9 cellular contexts compared by ENCODE assay signal in the genomic region with DNA sequence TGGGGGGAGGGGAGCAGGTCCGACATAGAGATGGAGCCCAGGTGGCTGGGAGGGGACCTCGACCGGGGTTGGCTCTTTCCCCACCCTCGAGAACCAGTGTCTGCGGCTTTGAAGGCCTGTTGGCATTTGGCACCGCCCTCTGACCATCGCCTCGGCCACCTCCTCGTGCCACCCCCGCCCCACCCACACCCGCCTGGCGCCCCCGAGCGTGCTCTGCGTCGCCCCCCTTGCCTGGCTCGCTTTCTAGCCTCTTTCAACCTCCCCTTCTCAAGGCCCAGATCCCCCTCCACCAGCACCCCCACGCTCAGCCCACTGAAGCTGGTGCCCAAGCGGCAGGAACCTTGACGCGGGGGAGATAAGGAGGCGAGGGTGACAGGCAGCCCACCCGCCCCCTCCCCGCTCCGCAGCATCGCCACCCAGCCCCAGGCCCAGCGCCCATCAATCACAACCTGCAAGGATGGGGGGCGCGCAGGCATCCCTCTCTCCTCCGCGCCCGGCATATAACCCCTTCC. TPM values are rescaled to one million over a fixed set of nuclear protein-coding genes. Genes with fewer than 3 reads are reported as not detected.
DNase-seq lines count a peak whose midpoint lies in the region; ATAC-seq and TF ChIP-seq lines count a peak whose summit lies in the region.
"Had no signal": no experiment of that assay in that cellular context is flagged by ENCODE, and none has a peak within 500 bp of the region (broad histone marks: within the 10 kb centered on the region; RNA-seq: fewer than 3 reads in every experiment).

No MANE protein-coding gene starts in this region.

- no peaks in the 10 kb centered on the region for H3K27me3 Mint-ChIP-seq in Caco-2 (ENCODE audit: insufficient read depth, unreplicated experiment)
- peaks cover 3% of the 10 kb centered on the region for H3K27me3 Mint-ChIP-seq in activated naive CD8-positive, alpha-beta T cell treated with anti-CD3 and anti-CD28 coated beads, Interleukin-2, amount 50 U/mL, for 24 hours

- no peaks in the 10 kb centered on the region for H3K9me3 ChIP-seq in Caco-2
- H3K9me3 ChIP-seq in HUES6 (ENCODE audit: control insufficient read depth, insufficient read depth, low read depth, low read length) = no peaks in the 10 kb centered on the region
- H3K9me3 ChIP-seq in iPS-20b (ENCODE audit: insufficient read depth, low read depth, low read length) = no peaks in the 10 kb centered on the region
- no peaks in the 10 kb centered on the region for H3K9me3 ChIP-seq in subcutaneous abdominal adipose tissue (ENCODE audit: control insufficient read depth in 5 of 5, low read length in 5 of 5)

- no peak overlapping the region for H3K27ac Mint-ChIP-seq in Caco-2 (ENCODE audit: unreplicated experiment)
- H3K27ac Mint-ChIP-seq in activated naive CD8-positive, alpha-beta T cell treated with anti-CD3 and anti-CD28 coated beads, Interleukin-2, amount 50 U/mL, for 24 hours = no peak overlapping the region

- TF ChIP-seq CTCF in Caco-2 (IDR thresholded peaks at IDR 0.05; ENCODE audit: insufficient read depth in 1 of 2, low read depth in 1 of 2, low read length in 1 of 2, severe bottlenecking in 1 of 2, unreplicated experiment in 1 of 2) = no peak

- peaks cover 6% of the 10 kb centered on the region for H3K4me1 Mint-ChIP-seq in Caco-2 (ENCODE audit: low read depth, unreplicated experiment)
- H3K4me1 Mint-ChIP-seq in activated naive CD8-positive, alpha-beta T cell treated with anti-CD3 and anti-CD28 coated beads, Interleukin-2, amount 50 U/mL, for 24 hours = peaks cover 38% of the 10 kb centered on the region

- POLR2A ChIA-PET in Caco-2 (lab: Charles Lee) = interaction anchor here (0.5 kb wide), 1 partner anchor 9 kb away, joined by 3 read pairs; no protein-coding TSS in a partner anchor

- H3K36me3 Mint-ChIP-seq in Caco-2 (ENCODE audit: insufficient read depth, unreplicated experiment) = peaks cover 24% of the 10 kb centered on the region
- peaks cover 31% of the 10 kb centered on the region for H3K36me3 Mint-ChIP-seq in activated naive CD8-positive, alpha-beta T cell treated with anti-CD3 and anti-CD28 coated beads, Interleukin-2, amount 50 U/mL, for 24 hours (ENCODE audit: low read depth)

- H3K9ac ChIP-seq in HUES6 (ENCODE audit: low read length) (no peak overlapping the region), iPS-20b (ENCODE audit: low read depth, low read length) (peak overlapping the region; percentile 78; the same call in 1 of the 2 replicates), subcutaneous abdominal adipose tissue (ENCODE audit: low read length in 5 of 5) (peak overlapping the region in 4 of 5 donors; percentile 48 to 78 (median 70))

- no peak for DNase-seq in Caco-2
- DNase-seq in activated naive CD8-positive, alpha-beta T cell treated with anti-CD3 and anti-CD28 coated beads, Interleukin-2, amount 50 U/mL, for 24 hours = no peak
- DNase-seq in epidermal melanocyte (ENCODE audit: insufficient read length, low spot score) = no peak
- DNase-seq in ureter (ENCODE audit: low spot score) = no peak

- BruUV-seq in Caco-2 (replicated peaks; lab: Mats Ljungman, UMichigan) = no TSS peak

- CTCF ChIA-PET in Caco-2 (lab: Charles Lee) = interaction anchor here (0.6 to 1.1 kb wide), 3 partner anchors 19 to 223 kb away, joined by 3 to 5 read pairs (median 4); no protein-coding TSS in a partner anchor

- H3K9me3 Mint-ChIP-seq in Caco-2 (ENCODE audit: unreplicated experiment) = no peaks in the 10 kb centered on the region
- no peaks in the 10 kb centered on the region for H3K9me3 Mint-ChIP-seq in activated naive CD8-positive, alpha-beta T cell treated with anti-CD3 and anti-CD28 coated beads, Interleukin-2, amount 50 U/mL, for 24 hours

- H3K4me3 Mint-ChIP-seq in Caco-2 (ENCODE audit: unreplicated experiment) = peak overlapping the region; percentile 87
- H3K4me3 Mint-ChIP-seq in activated naive CD8-positive, alpha-beta T cell treated with anti-CD3 and anti-CD28 coated beads, Interleukin-2, amount 50 U/mL, for 24 hours = peak overlapping the region; percentile 87

- peaks cover 15% of the 10 kb centered on the region for H3K4me1 ChIP-seq in Caco-2
- H3K4me1 ChIP-seq in HUES6 (ENCODE audit: control insufficient read depth, insufficient read depth, low read length) = peaks cover 34% of the 10 kb centered on the region
- peaks cover 16% of the 10 kb centered on the region; the same call in 1 of the 2 replicates for H3K4me1 ChIP-seq in iPS-20b (ENCODE audit: insufficient read depth, low read length)
- peaks cover 9 to 59% (median 52%) of the 10 kb centered on the region in 5 donors for H3K4me1 ChIP-seq in subcutaneous abdominal adipose tissue (ENCODE audit: control insufficient read depth in 5 of 5, insufficient read depth in 5 of 5, low read length in 5 of 5)

- H3K27ac ChIP-seq in HUES6 (ENCODE audit: low read depth, low read length) (no peak overlapping the region), iPS-20b (ENCODE audit: low read length) (no peak overlapping the region), subcutaneous abdominal adipose tissue (ENCODE audit: low read depth, low read length) (no peak overlapping the region)

- no peak for ATAC-seq in activated naive CD8-positive, alpha-beta T cell treated with anti-CD3 and anti-CD28 coated beads, Interleukin-2, amount 50 U/mL, for 24 hours
- no peak for ATAC-seq in HG03135 (IDR thresholded peaks at IDR 0.05; ENCODE audit: unreplicated experiment)

- intact Hi-C loops in Caco-2 (cut with micrococcal nuclease; ENCODE audit: unreplicated experiment) = no loop called here

- H3K4me3 ChIP-seq in Caco-2 (ENCODE audit: low read depth, low read length) = peak overlapping the region; percentile 79
- H3K4me3 ChIP-seq in HUES6 (ENCODE audit: low read depth, low read length) = peak overlapping the region; percentile 66
- peak overlapping the region; percentile 85 for H3K4me3 ChIP-seq in iPS-20b (ENCODE audit: low read length)
- peak overlapping the region in 4 of 5 donors; percentile 68 to 76 (median 70) for H3K4me3 ChIP-seq in subcutaneous abdominal adipose tissue (ENCODE audit: low read depth in 1 of 5, low read length in 5 of 5)

- H3K36me3 ChIP-seq in Caco-2 (ENCODE audit: control insufficient read depth, insufficient read depth, low read length) (peaks cover 3% of the 10 kb centered on the region), HUES6 (ENCODE audit: control insufficient read depth, insufficient read depth, low read length) (peaks cover 31% of the 10 kb centered on the region), iPS-20b (ENCODE audit: insufficient read depth, low read depth, low read length) (peaks cover 37% of the 10 kb centered on the region), subcutaneous abdominal adipose tissue (ENCODE audit: control insufficient read depth in 5 of 5, insufficient read depth in 5 of 5, low read length in 5 of 5) (peaks cover 0 to 19% (median 13%) of the 10 kb centered on the region in 5 donors)

- no peaks in the 10 kb centered on the region for H3K27me3 ChIP-seq in Caco-2 (replicated peaks; ENCODE audit: control insufficient read depth, insufficient read depth, low read length)
- H3K27me3 ChIP-seq in HUES6 (ENCODE audit: control insufficient read depth, insufficient read depth, low read length) = no peaks in the 10 kb centered on the region
- H3K27me3 ChIP-seq in iPS-20b (ENCODE audit: insufficient read depth, low read length) = no peaks in the 10 kb centered on the region
- peaks cover 0 to 2% (median 0%) of the 10 kb centered on the region in 5 donors for H3K27me3 ChIP-seq in subcutaneous abdominal adipose tissue (ENCODE audit: control insufficient read depth in 5 of 5, insufficient read depth in 4 of 5, low read length in 5 of 5)

RNA-seq across cellular contexts. Expression of a gene that starts 0.6 kb away (rescaled TPM):
- total RNA-seq in Caco-2 (2022) (6.1 and 7.0 TPM in 2 replicates), ureter (19.1 TPM)

RNA-seq across cellular contexts. Expression of a gene that starts 3.2 kb away (rescaled TPM):
- total RNA-seq in Caco-2 (2022) (1,825 and 2,017 TPM in 2 replicates), ureter (2,156 TPM)

RNA-seq across cellular contexts. Expression of a gene that starts 28.9 kb away (rescaled TPM):
- total RNA-seq in Caco-2 (2022) (0.09 TPM in 1 of 2 replicates, not detected in the other), ureter (1.6 TPM)
- total RNA-seq: T-helper 2 cell treated with Interferon-gamma antibody and Interleukin-4, amounts not matched to agents 100 ng/mL and 5 ng/mL, for 36 hours had no signal

RNA-seq across cellular contexts. Expression of a gene that starts 30.9 kb away (rescaled TPM):
- total RNA-seq in Caco-2 (2022) (not detected in 2 replicates), ureter (not detected)
- total RNA-seq: T-helper 2 cell treated with Interferon-gamma antibody and Interleukin-4, amounts not matched to agents 100 ng/mL and 5 ng/mL, for 36 hours had no signal

RNA-seq across cellular contexts. Expression of a gene that starts 45.4 kb away (rescaled TPM):
- total RNA-seq in Caco-2 (2022) (0.14 and 0.44 TPM in 2 replicates), ureter (13.0 TPM)
